Comparison of ENCODE assay signal across 11 cellular contexts in the genomic region with DNA sequence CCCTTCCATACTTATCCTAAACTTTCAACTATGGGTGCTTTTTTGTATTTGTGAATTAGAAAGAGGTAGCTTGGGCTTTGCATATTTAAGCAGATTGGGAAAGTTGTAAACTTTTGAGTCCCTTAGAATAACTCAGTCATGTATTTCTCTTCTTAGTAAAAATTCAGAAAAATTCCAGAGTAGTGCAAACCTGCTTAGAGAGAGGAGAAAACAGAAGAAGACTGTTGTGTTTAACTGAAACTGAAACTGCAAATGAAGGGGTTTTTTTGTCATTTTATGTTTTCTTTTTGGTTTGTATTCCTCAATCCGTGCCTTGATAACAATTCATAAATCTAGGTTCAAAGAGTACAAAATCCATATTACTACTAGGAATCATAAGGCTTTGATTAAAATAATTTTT. TPM values are rescaled to one million over a fixed set of nuclear protein-coding genes. Genes with fewer than 3 reads are reported as not detected.
DNase-seq lines count a peak whose midpoint lies in the region; ATAC-seq lines count a peak whose summit lies in the region.
"Had no signal": no experiment of that assay in that cellular context is flagged by ENCODE, and none has a peak within 500 bp of the region (broad histone marks: within the 10 kb centered on the region; RNA-seq: fewer than 3 reads in every experiment).

No MANE protein-coding gene starts in this region.

- no peaks in the 10 kb centered on the region for H3K27me3 ChIP-seq in subcutaneous abdominal adipose tissue (ENCODE audit: control insufficient read depth in 5 of 5, insufficient read depth in 4 of 5, low read length in 5 of 5)
- H3K27me3 ChIP-seq: colonic mucosa had no signal

- POLR2A ChIA-PET in T-cell (lab: Charles Lee), result interaction anchor here in 1 of 2 donors (0.6 to 0.9 kb wide), 2 partner anchors 13 to 1897 kb away, joined by 3 read pairs; no protein-coding TSS in a partner anchor

- no peaks in the 10 kb centered on the region for H3K27me3 Mint-ChIP-seq in activated naive CD4-positive, alpha-beta T cell treated with anti-CD3 and anti-CD28 coated beads for 36 hours (ENCODE audit: low read depth)
- no peaks in the 10 kb centered on the region for H3K27me3 Mint-ChIP-seq in T-cell

- ATAC-seq in HG02571 (IDR thresholded peaks at IDR 0.05; ENCODE audit: unreplicated experiment) (peak; percentile 49), T-cell (replicated peaks in 1 of 4) (peak in 1 of 4 experiments; percentile 58)

- CTCF ChIA-PET in activated naive CD4-positive, alpha-beta T cell treated with anti-CD3 and anti-CD28 coated beads for 36 hours (lab: Charles Lee), result interaction anchor here (0.7 to 1.1 kb wide), 2 partner anchors 14 to 73 kb away, joined by 3 to 4 read pairs; no protein-coding TSS in a partner anchor
- CTCF ChIA-PET in T-cell (lab: Charles Lee), result no interaction called here

- intact Hi-C loops in activated naive CD4-positive, alpha-beta T cell treated with anti-CD3 and anti-CD28 coated beads for 36 hours (cut with micrococcal nuclease), result no loop called here
- intact Hi-C loops in head of caudate nucleus (cut with DNase I), result no loop called here

- peak overlapping the region; percentile 52 for H3K27ac ChIP-seq in subcutaneous abdominal adipose tissue (ENCODE audit: low read depth, low read length)
- H3K27ac ChIP-seq: colonic mucosa had no signal

- H3K9me3 Mint-ChIP-seq in activated naive CD4-positive, alpha-beta T cell treated with anti-CD3 and anti-CD28 coated beads for 36 hours, result no peaks in the 10 kb centered on the region
- no peaks in the 10 kb centered on the region for H3K9me3 Mint-ChIP-seq in T-cell

- peak overlapping the region; percentile 17 for H3K4me3 Mint-ChIP-seq in activated naive CD4-positive, alpha-beta T cell treated with anti-CD3 and anti-CD28 coated beads for 36 hours
- H3K4me3 Mint-ChIP-seq in T-cell, result peak overlapping the region in 2 of 3 donors; percentile 22 to 46

- peak overlapping the region in 1 of 5 donors; percentile 13 for H3K9ac ChIP-seq in subcutaneous abdominal adipose tissue (ENCODE audit: low read length in 5 of 5)

- no peaks in the 10 kb centered on the region for H3K9me3 ChIP-seq in subcutaneous abdominal adipose tissue (ENCODE audit: control insufficient read depth in 5 of 5, low read length in 5 of 5)
- H3K9me3 ChIP-seq: colonic mucosa had no signal

- peaks cover 0 to 5% (median 2%) of the 10 kb centered on the region in 5 donors for H3K36me3 ChIP-seq in subcutaneous abdominal adipose tissue (ENCODE audit: control insufficient read depth in 5 of 5, insufficient read depth in 5 of 5, low read length in 5 of 5)
- H3K36me3 ChIP-seq: colonic mucosa had no signal

- peaks cover 2 to 40% (median 27%) of the 10 kb centered on the region in 5 donors for H3K4me1 ChIP-seq in subcutaneous abdominal adipose tissue (ENCODE audit: control insufficient read depth in 5 of 5, insufficient read depth in 5 of 5, low read length in 5 of 5)
- H3K4me1 ChIP-seq: colonic mucosa had no signal

- H3K36me3 Mint-ChIP-seq in activated naive CD4-positive, alpha-beta T cell treated with anti-CD3 and anti-CD28 coated beads for 36 hours (ENCODE audit: low read depth), result peaks cover 60% of the 10 kb centered on the region
- peaks cover 2% of the 10 kb centered on the region for H3K36me3 Mint-ChIP-seq in T-cell

- H3K4me3 ChIP-seq in subcutaneous abdominal adipose tissue (ENCODE audit: low read depth in 1 of 5, low read length in 5 of 5), result no peak overlapping the region
- H3K4me3 ChIP-seq: colonic mucosa had no signal

- peaks cover 42% of the 10 kb centered on the region for H3K4me1 Mint-ChIP-seq in activated naive CD4-positive, alpha-beta T cell treated with anti-CD3 and anti-CD28 coated beads for 36 hours (ENCODE audit: low read depth)
- H3K4me1 Mint-ChIP-seq in T-cell, result peaks cover 22 to 27% (median 22%) of the 10 kb centered on the region in 3 donors

- no peak for DNase-seq in activated naive CD4-positive, alpha-beta T cell treated with anti-CD3 and anti-CD28 coated beads for 36 hours
- no peak for DNase-seq in activated naive CD4-positive, alpha-beta T cell (lab: John Stamatoyannopoulos, UW)
- no peak for DNase-seq in T-cell
- no peak for DNase-seq in NCI-H748 (lab: John Stamatoyannopoulos, UW; ENCODE audit: unreplicated experiment)
- no peak for DNase-seq in head of caudate nucleus
- no peak for DNase-seq in NCI-H2227 (lab: John Stamatoyannopoulos, UW; ENCODE audit: unreplicated experiment)
- DNase-seq: colonic mucosa; NCI-H1417 treated with DMSO at 0.1 percent for 48 hours; stimulated activated CD4-positive, alpha-beta T cell treated with anti-CD3 and anti-CD28 coated beads, Interleukin-2, amount 100 ng/mL, for 48 hours had no signal

- H3K27ac Mint-ChIP-seq in activated naive CD4-positive, alpha-beta T cell treated with anti-CD3 and anti-CD28 coated beads for 36 hours, result peak overlapping the region; percentile 82
- peak overlapping the region; percentile 50 to 70 for H3K27ac Mint-ChIP-seq in T-cell

RNA-seq across cellular contexts. Expression of gene CD200, which starts 31.3 kb away (rescaled TPM):
- 10 to 100 TPM; 50.0 to 53.6 TPM for total RNA-seq in activated naive CD4-positive, alpha-beta T cell treated with anti-CD3 and anti-CD28 coated beads for 36 hours
- total RNA-seq in T-cell, result 1 to 10 TPM; 1.3 to 4.6 (median 2.2) TPM

Comparison
In these comparisons a context has a peak if more than half of its experiments do, and no peak if none do; other contexts are left out.
1. RNA of gene CD200, which starts 31.3 kb away (total RNA-seq): 50.0 to 53.6 TPM in activated naive CD4-positive, alpha-beta T cell treated with anti-CD3 and anti-CD28 coated beads for 36 hours; 1.3 to 4.6 TPM in T-cell; every median in the first group is over 4 times any median in the second.